ENCODE assay signal across 11 cellular contexts in genomic region chrX:15158350-15158735, GRCh38.
A peak's percentile ranks its signal among the peaks of the same experiment; 100 is the strongest.
DNase-seq lines count a peak whose midpoint lies in the region; ATAC-seq, FAIRE-seq and TF ChIP-seq lines count a peak whose summit lies in the region.
"Had no signal": no experiment of that assay in that cellular context is flagged by ENCODE, and none has a peak within 500 bp of the region (broad histone marks: within the 10 kb centered on the region; RNA-seq: fewer than 3 reads in every experiment).

No MANE protein-coding gene starts in this region.

- in situ Hi-C loops in GM12878 (cut with MboI), result no loop called here
- in situ Hi-C loops in HepG2 (cut with HindIII; ENCODE audit: extremely low pct_ligation_motif_present, low pct_unique_long_range_greater_than_20kb), result no loop called here

- H3K9ac ChIP-seq in GM12878 (ENCODE audit: control insufficient read depth, insufficient read depth, low read length) (no peak overlapping the region), HepG2 (ENCODE audit: insufficient read depth, low read depth, low read length) (no peak overlapping the region), kidney (ENCODE audit: low read length in 2 of 2) (no peak overlapping the region)

- no peaks in the 10 kb centered on the region for H3K36me3 ChIP-seq in GM12878 (ENCODE audit: control insufficient read depth in 2 of 2, insufficient read depth in 2 of 2, low read length in 1 of 2)
- H3K36me3 ChIP-seq in HepG2 (replicated peaks in 1 of 2; ENCODE audit: control insufficient read depth in 1 of 2, insufficient read depth in 2 of 2, low read length in 2 of 2), result no peaks in the 10 kb centered on the region
- no peaks in the 10 kb centered on the region for H3K36me3 ChIP-seq in kidney (ENCODE audit: control insufficient read depth in 1 of 2, insufficient read depth in 2 of 2, low read length in 2 of 2)
- H3K36me3 ChIP-seq: heart left ventricle had no signal

- peak overlapping the region; percentile 57 for H2AFZ ChIP-seq in GM12878 (ENCODE audit: control insufficient read depth, low read depth, low read length)
- H2AFZ ChIP-seq in HepG2 (ENCODE audit: low read length), result no peak overlapping the region

- H4K20me1 ChIP-seq in GM12878 (ENCODE audit: control insufficient read depth, insufficient read depth) (no peaks in the 10 kb centered on the region), HepG2 (ENCODE audit: insufficient read depth, low read length) (no peaks in the 10 kb centered on the region)

- BruUV-seq in GM12878 (replicated peaks; lab: Mats Ljungman, UMichigan) (TSS peak; percentile 91), HepG2 (replicated peaks; lab: Mats Ljungman, UMichigan) (no TSS peak)

- DNase-seq in GM10266 (ENCODE audit: extremely low spot score), result peak; percentile 1
- DNase-seq in GM12878 (ENCODE audit: low read depth, low spot score), result no peak
- no peak for DNase-seq in HepG2 (ENCODE audit: low spot score)
- no peak for DNase-seq in kidney
- DNase-seq in left colon, result no peak
- DNase-seq: COR-L47, heart left ventricle, SW 1271 had no signal

- peak overlapping the region; percentile 48; the same call in 1 of the 2 replicates for H3K27ac ChIP-seq in GM12878 (ENCODE audit: control insufficient read depth, insufficient read depth)
- no peak overlapping the region for H3K27ac ChIP-seq in HepG2 (ENCODE audit: extremely low read length, insufficient read depth, low read length)
- H3K27ac ChIP-seq in kidney (ENCODE audit: low read depth in 2 of 2, low read length in 2 of 2), result no peak overlapping the region

- H3K79me2 ChIP-seq in GM12878 (ENCODE audit: control insufficient read depth, insufficient read depth, low read length) (no peaks in the 10 kb centered on the region), HepG2 (ENCODE audit: insufficient read depth, low read length) (no peaks in the 10 kb centered on the region)

- TF ChIP-seq CTCF in GM10266 (IDR thresholded peaks at IDR 0.05; ENCODE audit: control insufficient read depth, insufficient read depth, low read depth, missing control alignments) (no peak), GM12878 (IDR thresholded peaks at IDR 0.05 in 2 of 3, conservative IDR thresholded peaks at IDR 0.05 in 1 of 3; ENCODE audit: control insufficient read depth in 2 of 3, extremely low read depth in 1 of 3, insufficient read depth in 1 of 3, low read depth in 3 of 3, low read length in 3 of 3) (no peak), HepG2 (CRISPR knock-in tag; IDR thresholded peaks at IDR 0.05) (no peak), kidney (IDR thresholded peaks at IDR 0.05; ENCODE audit: borderline replicate concordance, extremely low read depth, insufficient read depth) (no peak)

- H3K27me3 ChIP-seq in GM12878 (replicated peaks in 1 of 2; ENCODE audit: control insufficient read depth in 2 of 2, insufficient read depth in 2 of 2, low read length in 1 of 2) (no peaks in the 10 kb centered on the region), HepG2 (ENCODE audit: control insufficient read depth in 1 of 2, insufficient read depth in 2 of 2, low read length in 2 of 2) (no peaks in the 10 kb centered on the region)
- H3K27me3 ChIP-seq: heart left ventricle had no signal

- intact Hi-C loops in GM12878 (cut with micrococcal nuclease; ENCODE audit: unreplicated experiment) (loop anchor here (2.0 to 5.0 kb wide), 2 partner anchors 44 to 84 kb away; no protein-coding TSS in a partner anchor), HepG2 (cut with micrococcal nuclease; ENCODE audit: unreplicated experiment) (no loop called here), kidney (cut with DNase I) (no loop called here), left colon (cut with DNase I, micrococcal nuclease) (no loop called here)

- CTCF ChIA-PET in GM12878 (lab: Yijun Ruan, JAX) (interaction anchor here (0.6 kb wide), 1 partner anchor 415 kb away, joined by 3 read pairs; no protein-coding TSS in a partner anchor), HepG2 (lab: Yijun Ruan, JAX; ENCODE audit: low intra/inter-chr PET ratio, low total read pairs) (no interaction called here)

- H3K4me3 ChIP-seq in GM12878 (peak overlapping the region; percentile 29), HepG2 (replicated peaks in 1 of 3; ENCODE audit: insufficient read depth in 1 of 3, low read depth in 2 of 3, low read length in 3 of 3) (no peak overlapping the region), kidney (ENCODE audit: low read length in 2 of 2) (no peak overlapping the region)
- H3K4me3 ChIP-seq: heart left ventricle had no signal

- RAD21 ChIA-PET in GM12878 (lab: Charles Lee; ENCODE audit: unreplicated experiment), result interaction anchor here (0.9 to 2.3 kb wide), 6 partner anchors 15 to 272 kb away, joined by 3 to 22 read pairs (median 3); no protein-coding TSS in a partner anchor

- H3K4me2 ChIP-seq in GM12878 (ENCODE audit: control insufficient read depth, insufficient read depth), result peak overlapping the region; percentile 60
- H3K4me2 ChIP-seq in HepG2 (ENCODE audit: low read depth, low read length), result no peak overlapping the region

- WGBS in GM12878 (ENCODE audit: insufficient coverage, insufficient replicate concordance, low lambda C conversion rate, missing lambda C conversion rate), result 0% methylated on average over 1 of the region's 1 CpG
- WGBS in HepG2 (ENCODE audit: low lambda C conversion rate), result 0% methylated on average over 1 of the region's 1 CpG

- no peak for TF ChIP-seq POLR2A in GM12878 (IDR thresholded peaks at IDR 0.05; ENCODE audit: low read depth, low read length)
- TF ChIP-seq POLR2A in HepG2 (IDR thresholded peaks at IDR 0.05; ENCODE audit: insufficient read depth in 1 of 2, low read depth in 2 of 2, low read length in 2 of 2), result no peak

- H3K4me1 ChIP-seq in GM12878 (ENCODE audit: control insufficient read depth, insufficient read depth, low read length), result no peaks in the 10 kb centered on the region
- no peaks in the 10 kb centered on the region for H3K4me1 ChIP-seq in HepG2 (ENCODE audit: insufficient read depth, low read length)
- H3K4me1 ChIP-seq in kidney (ENCODE audit: control insufficient read depth in 1 of 2, insufficient read depth in 1 of 2, low read depth in 1 of 2, low read length in 2 of 2), result no peaks in the 10 kb centered on the region
- H3K4me1 ChIP-seq: heart left ventricle had no signal

- POLR2A ChIA-PET in GM12878 (lab: Charles Lee) (interaction anchor here (1.1 kb wide), 1 partner anchor 44 kb away, joined by 5 read pairs; no protein-coding TSS in a partner anchor), HepG2 (lab: Yijun Ruan, JAX) (no interaction called here)

- no peak for FAIRE-seq in GM12878 (lab: Jason Lieb, UNC)
- FAIRE-seq in HepG2 (lab: Jason Lieb, UNC), result no peak
- no peak for FAIRE-seq in kidney (lab: Jason Lieb, UNC)
- FAIRE-seq: endometrium had no signal

- no peak for TF ChIP-seq RAD21 in GM12878 (IDR thresholded peaks at IDR 0.05; ENCODE audit: insufficient read depth, low read depth, low read length)
- no peak for TF ChIP-seq RAD21 in HepG2 (CRISPR knock-in tag; IDR thresholded peaks at IDR 0.05)

- ATAC-seq in GM19035 (IDR thresholded peaks at IDR 0.05; ENCODE audit: unreplicated experiment), result peak; percentile 30
- peak; percentile 14 for ATAC-seq in HG03354 (IDR thresholded peaks at IDR 0.05; ENCODE audit: poor library complexity, severe bottlenecking, unreplicated experiment)
- ATAC-seq in GM12878, result peak; percentile 28
- no peak for ATAC-seq in HepG2
- no peak for ATAC-seq in left colon
- ATAC-seq: heart left ventricle had no signal

- no peak for TF ChIP-seq EP300 in GM12878 (IDR thresholded peaks at IDR 0.05; ENCODE audit: borderline replicate concordance in 1 of 2, control insufficient read depth in 1 of 2, low read depth in 2 of 2, low read length in 2 of 2)
- TF ChIP-seq EP300 in HepG2 (IDR thresholded peaks at IDR 0.05; ENCODE audit: low read depth in 2 of 2, low read length in 2 of 2), result no peak
- no peak for TF ChIP-seq EP300 in HepG2 (CRISPR knock-in tag; IDR thresholded peaks at IDR 0.05; ENCODE audit: borderline replicate concordance)

- H3K9me3 ChIP-seq in GM12878 (replicated peaks; ENCODE audit: control insufficient read depth, insufficient read depth, low read length) (no peaks in the 10 kb centered on the region; the same call in 2 of the 3 replicates), HepG2 (ENCODE audit: low read length) (no peaks in the 10 kb centered on the region), kidney (ENCODE audit: control insufficient read depth in 1 of 2, low read length in 2 of 2) (no peaks in the 10 kb centered on the region)
- H3K9me3 ChIP-seq: heart left ventricle had no signal

- SMC1A ChIA-PET in GM12878 (lab: Charles Lee; ENCODE audit: uncharacterized antibody, unreplicated experiment), result interaction anchor here (0.8 to 1.6 kb wide), 5 partner anchors 15 to 75 kb away, joined by 3 to 11 read pairs (median 8); no protein-coding TSS in a partner anchor

TF ChIP-seq in GM12878, 131 proteins besides CTCF, POLR2A, EP300 and RAD21:
- TF ChIP-seq PKNOX1 (IDR thresholded peaks at IDR 0.05), result peak; percentile 64
- no peak for TF ChIP-seq FOS (IDR thresholded peaks at IDR 0.05; ENCODE audit: borderline replicate concordance, extremely low read depth, insufficient read length)
- no peak for TF ChIP-seq CBX5 (IDR thresholded peaks at IDR 0.05; ENCODE audit: low read depth)

TF ChIP-seq in HepG2, 621 proteins besides CTCF, POLR2A, EP300 and RAD21 (continues in another document):
- TF ChIP-seq BRF2 (CRISPR knock-in tag; IDR thresholded peaks at IDR 0.05) (no peak), REPIN1 (CRISPR knock-in tag; IDR thresholded peaks at IDR 0.05; ENCODE audit: borderline replicate concordance, low read depth) (no peak), CBX5 (CRISPR knock-in tag; IDR thresholded peaks at IDR 0.05; ENCODE audit: borderline replicate concordance) (no peak), NFE2L2 (IDR thresholded peaks at IDR 0.05; ENCODE audit: low read length) (no peak), SIX1 (CRISPR knock-in tag; IDR thresholded peaks at IDR 0.05; ENCODE audit: borderline replicate concordance) (no peak), ZSCAN9 (CRISPR knock-in tag; IDR thresholded peaks at IDR 0.05; ENCODE audit: borderline replicate concordance) (no peak), HCFC1 (IDR thresholded peaks at IDR 0.05; ENCODE audit: low read depth, low read length) (no peak), ZNF530 (CRISPR knock-in tag; IDR thresholded peaks at IDR 0.05; ENCODE audit: low read depth) (no peak)

Comparison
In these comparisons a context has a peak if more than half of its experiments do, and no peak if none do; other contexts are left out.
1. ATAC-seq: peak in GM19035 (single experiment), HG03354 (single experiment) and GM12878 (single experiment); none in HepG2 (single experiment) and left colon (single experiment).